Comparison of ENCODE assay signal across 25 cellular contexts in the genomic region with DNA sequence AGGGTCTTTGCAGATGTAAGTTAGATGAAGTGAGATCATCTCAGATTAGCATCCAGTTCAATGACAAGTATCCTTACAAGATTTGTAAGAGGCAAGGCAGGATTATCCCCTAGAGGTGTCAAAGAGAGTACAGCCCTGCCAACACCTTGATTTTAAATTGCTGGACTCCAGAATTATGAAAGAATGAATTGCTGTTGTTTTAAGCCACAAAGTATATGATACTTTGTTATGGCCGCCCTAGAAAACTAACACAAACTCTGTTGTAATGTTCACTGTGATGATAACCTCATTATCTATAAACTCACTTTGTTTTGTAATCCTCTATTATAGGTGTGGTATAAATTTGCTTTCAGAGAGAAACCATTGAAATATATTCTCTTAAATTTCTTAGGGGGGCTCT.
"Had no signal": no experiment of that assay in that cellular context is flagged by ENCODE, and none has a peak within 500 bp of the region (broad histone marks: within the 10 kb centered on the region; RNA-seq: fewer than 3 reads in every experiment).

No MANE protein-coding gene starts in this region.

- H3K4me1 ChIP-seq: neural progenitor cell, parathyroid adenoma, psoas muscle, right lobe of liver, sigmoid colon, stomach, thyroid gland, tibial nerve, upper lobe of left lung, vagina had no signal

- H3K9me3 ChIP-seq: ovary, right lobe of liver, sigmoid colon, thoracic aorta, thyroid gland, tibial nerve, upper lobe of left lung, vagina had no signal

- FAIRE-seq: small intestine, urothelium cell line had no signal

- ATAC-seq: natural killer cell; psoas muscle; right cardiac atrium; right lobe of liver; stimulated activated effector memory CD8-positive, alpha-beta T cell treated with anti-CD3 and anti-CD28 coated beads, Interleukin-12 subunit alpha, Interleukin-12 subunit beta, amount 100 ng/mL, for 72 hours; stimulated activated naive B cell treated with anti-CD40 and anti-IgM and Interleukin-4, amounts not matched to agents 10 μg/mL and 1 μg/mL and 100 μg/mL, for 72 hours had no signal

- DNase-seq: natural killer cell; occipital lobe; ovary; psoas muscle; right cardiac atrium; right lobe of liver; sigmoid colon; small intestine; stimulated activated CD4-positive, alpha-beta T cell treated with anti-CD3 and anti-CD28 coated beads, Interleukin-15, amount 100 ng/mL, for 24 hours; stimulated activated CD4-positive, alpha-beta T cell treated with anti-CD3 and anti-CD28 coated beads, Interleukin-2, amount 100 ng/mL, for 24 hours; stimulated activated CD4-positive, alpha-beta T cell treated with anti-CD3 and anti-CD28 coated beads, Interleukin-2, amount 100 ng/mL, for 48 hours; stimulated activated CD4-positive, alpha-beta T cell treated with anti-CD3 and anti-CD28 coated beads, Interleukin-4, amount 100 ng/mL, for 24 hours; stimulated activated naive B cell treated with anti-CD40 and anti-IgM and Interleukin-4, amounts not matched to agents 10 μg/mL and 1 μg/mL and 100 μg/mL, for 72 hours; stimulated activated naive CD4-positive, alpha-beta T cell treated with Interleukin-2 at 50 U/mL for 16 hours; stomach; thyroid gland; trophoblast cell; upper lobe of left lung had no signal

- H3K36me3 ChIP-seq: neural progenitor cell, ovary, right lobe of liver, sigmoid colon, stomach, thoracic aorta, thyroid gland, tibial nerve, upper lobe of left lung, vagina had no signal

- H3K4me3 ChIP-seq: neural progenitor cell, ovary, psoas muscle, right lobe of liver, sigmoid colon, stomach, thoracic aorta, thyroid gland, tibial nerve, upper lobe of left lung, vagina had no signal
